ENCODE assay signal across 36 cellular contexts in genomic region chr21:38883142-38883541, GRCh38.
"Had no signal": no experiment of that assay in that cellular context is flagged by ENCODE, and none has a peak within 500 bp of the region (broad histone marks: within the 10 kb centered on the region; RNA-seq: fewer than 3 reads in every experiment).

No MANE protein-coding gene starts in this region.

- ATAC-seq: activated CD8-positive, alpha-beta memory T cell treated with anti-CD3 and anti-CD28 coated beads, Interleukin-2, amount 10 ng/mL, durations not matched to agents 7 days and 5 days; activated CD8-positive, alpha-beta T cell treated with anti-CD3 and anti-CD28 coated beads, Interleukin-2, amount 10 ng/mL, durations not matched to agents 7 days and 5 days; activated naive CD8-positive, alpha-beta T cell treated with anti-CD3 and anti-CD28 coated beads, Interleukin-2, amount 50 U/mL, for 24 hours; T-cell had no signal

- H3K4me1 ChIP-seq: ascending aorta had no signal

- H3K4me3 Mint-ChIP-seq: activated B cell treated with CpG ODN at 0.5 μM for 24 hours; activated CD4-positive, alpha-beta memory T cell treated with anti-CD3 and anti-CD28 coated beads, Interleukin-2, amount 10 ng/mL, durations not matched to agents 7 days and 5 days; activated CD4-positive, alpha-beta T cell treated with anti-CD3 and anti-CD28 coated beads, Interleukin-2, amount 10 ng/mL, durations not matched to agents 24 days and 14 days; activated CD8-positive, alpha-beta memory T cell treated with anti-CD3 and anti-CD28 coated beads, Interleukin-2, amount 10 ng/mL, durations not matched to agents 7 days and 5 days; activated CD8-positive, alpha-beta T cell treated with anti-CD3 and anti-CD28 coated beads, Interleukin-2, amount 10 ng/mL, durations not matched to agents 7 days and 5 days; activated naive CD4-positive, alpha-beta T cell treated with anti-CD3 and anti-CD28 coated beads, Interleukin-2, amount 10 ng/mL, durations not matched to agents 7 days and 5 days; activated naive CD4-positive, alpha-beta T cell treated with anti-CD3 and anti-CD28 coated beads, Interleukin-2, amount 50 U/mL, for 24 hours; activated naive CD8-positive, alpha-beta T cell; activated naive CD8-positive, alpha-beta T cell treated with anti-CD3 and anti-CD28 coated beads, Interleukin-2, amount 10 ng/mL, durations not matched to agents 7 days and 5 days; activated naive CD8-positive, alpha-beta T cell treated with anti-CD3 and anti-CD28 coated beads, Interleukin-2, amount 50 U/mL, for 24 hours; activated T-cell treated with anti-CD3 and anti-CD28 coated beads, Interleukin-2, amount 50 U/mL, for 24 hours; brain; central memory CD8-positive, alpha-beta T cell; T-cell; T-helper 2 cell treated with Interferon-gamma antibody and Interleukin-4, amounts not matched to agents 5 μg/mL and 100 μg/mL, for 36 hours had no signal

- H3K4me1 Mint-ChIP-seq: activated B cell treated with CpG ODN at 0.5 μM for 24 hours; activated CD4-positive, alpha-beta memory T cell treated with anti-CD3 and anti-CD28 coated beads, Interleukin-2, amount 10 ng/mL, durations not matched to agents 7 days and 5 days; activated CD4-positive, alpha-beta T cell treated with anti-CD3 and anti-CD28 coated beads, Interleukin-2, amount 10 ng/mL, durations not matched to agents 24 days and 14 days; activated CD8-positive, alpha-beta memory T cell treated with anti-CD3 and anti-CD28 coated beads, Interleukin-2, amount 10 ng/mL, durations not matched to agents 7 days and 5 days; activated naive CD4-positive, alpha-beta T cell treated with anti-CD3 and anti-CD28 coated beads, Interleukin-2, amount 10 ng/mL, durations not matched to agents 7 days and 5 days; activated naive CD4-positive, alpha-beta T cell treated with anti-CD3 and anti-CD28 coated beads, Interleukin-2, amount 50 U/mL, for 24 hours; activated naive CD8-positive, alpha-beta T cell treated with anti-CD3 and anti-CD28 coated beads, Interleukin-2, amount 10 ng/mL, durations not matched to agents 7 days and 5 days; activated naive CD8-positive, alpha-beta T cell treated with anti-CD3 and anti-CD28 coated beads, Interleukin-2, amount 50 U/mL, for 24 hours; brain; central memory CD8-positive, alpha-beta T cell; T-cell had no signal

- H3K36me3 ChIP-seq: ascending aorta, cardiac muscle cell, WERI-Rb-1 had no signal

- DNase-seq: activated B cell treated with CpG ODN at 0.5 μM for 24 hours; activated CD4-positive, alpha-beta memory T cell treated with anti-CD3 and anti-CD28 coated beads, Interleukin-2, amount 10 ng/mL, durations not matched to agents 7 days and 5 days; activated CD4-positive, alpha-beta T cell treated with anti-CD3 and anti-CD28 coated beads for 4 hours; activated CD4-positive, alpha-beta T cell treated with anti-CD3 and anti-CD28 coated beads, Interleukin-2, amount 10 ng/mL, durations not matched to agents 24 days and 14 days; activated CD4-positive, alpha-beta T cell treated with anti-CD3 and anti-CD28 coated beads, Interleukin-2, amount 50 U/mL, for 48 hours; activated CD4-positive, CD25-positive, alpha-beta regulatory T cell treated with anti-CD3 and anti-CD28 coated beads, Interleukin-2, amount 50 U/mL, for 72 hours; activated CD8-positive, alpha-beta memory T cell treated with anti-CD3 and anti-CD28 coated beads for 24 hours; activated CD8-positive, alpha-beta memory T cell treated with anti-CD3 and anti-CD28 coated beads, Interleukin-2, amount 10 ng/mL, durations not matched to agents 7 days and 5 days; activated CD8-positive, alpha-beta memory T cell treated with anti-CD3 and anti-CD28 coated beads, Interleukin-2, amount 50 U/mL, for 48 hours; activated CD8-positive, alpha-beta T cell treated with anti-CD3 and anti-CD28 coated beads, Interleukin-2, amount 10 ng/mL, durations not matched to agents 7 days and 5 days; activated effector memory CD4-positive, alpha-beta T cell treated with Interleukin-2 at 50 U/mL for 16 hours; activated gamma-delta T cell; activated naive CD4-positive, alpha-beta T cell treated with anti-CD3 and anti-CD28 coated beads, Interleukin-2, amount 10 ng/mL, durations not matched to agents 7 days and 5 days; activated naive CD4-positive, alpha-beta T cell treated with Interleukin-2 at 50 U/mL for 16 hours; activated naive CD8-positive, alpha-beta T cell treated with anti-CD3 and anti-CD28 coated beads, Interleukin-2, amount 10 ng/mL, durations not matched to agents 7 days and 5 days; activated naive CD8-positive, alpha-beta T cell treated with anti-CD3 and anti-CD28 coated beads, Interleukin-2, amount 50 U/mL, for 24 hours; activated T-cell treated with anti-CD3 and anti-CD28 coated beads, Interleukin-2, amount 50 U/mL, for 24 hours; activated T-cell treated with anti-CD3 and anti-CD28 coated beads, Interleukin-2, amount 50 U/mL, for 48 hours; amygdala; anterior cingulate cortex; caudate nucleus; cerebellar nuclear complex; T-cell; T-helper 2 cell; T-helper 9 cell; WERI-Rb-1 had no signal

- H3K4me3 ChIP-seq: ascending aorta, cardiac muscle cell had no signal

- H3K27me3 Mint-ChIP-seq: activated B cell treated with CpG ODN at 0.5 μM for 24 hours had no signal

- FAIRE-seq: bronchial epithelial cell, TTC549 had no signal

- H3K27ac ChIP-seq: ascending aorta, cardiac muscle cell, WERI-Rb-1 had no signal

- H3K27me3 ChIP-seq: ascending aorta, cardiac muscle cell had no signal

- H3K36me3 Mint-ChIP-seq: activated CD8-positive, alpha-beta memory T cell treated with anti-CD3 and anti-CD28 coated beads, Interleukin-2, amount 10 ng/mL, durations not matched to agents 7 days and 5 days; activated naive CD4-positive, alpha-beta T cell treated with anti-CD3 and anti-CD28 coated beads, Interleukin-2, amount 10 ng/mL, durations not matched to agents 7 days and 5 days; activated naive CD8-positive, alpha-beta T cell; activated naive CD8-positive, alpha-beta T cell treated with anti-CD3 and anti-CD28 coated beads, Interleukin-2, amount 10 ng/mL, durations not matched to agents 7 days and 5 days; brain; T-cell had no signal

- H3K27ac Mint-ChIP-seq: activated B cell treated with CpG ODN at 0.5 μM for 24 hours; activated CD4-positive, alpha-beta memory T cell treated with anti-CD3 and anti-CD28 coated beads, Interleukin-2, amount 10 ng/mL, durations not matched to agents 7 days and 5 days; activated CD4-positive, alpha-beta T cell treated with anti-CD3 and anti-CD28 coated beads, Interleukin-2, amount 10 ng/mL, durations not matched to agents 24 days and 14 days; activated CD8-positive, alpha-beta memory T cell treated with anti-CD3 and anti-CD28 coated beads, Interleukin-2, amount 10 ng/mL, durations not matched to agents 7 days and 5 days; activated CD8-positive, alpha-beta T cell treated with anti-CD3 and anti-CD28 coated beads, Interleukin-2, amount 10 ng/mL, durations not matched to agents 7 days and 5 days; activated naive CD4-positive, alpha-beta T cell treated with anti-CD3 and anti-CD28 coated beads, Interleukin-2, amount 10 ng/mL, durations not matched to agents 7 days and 5 days; activated naive CD4-positive, alpha-beta T cell treated with anti-CD3 and anti-CD28 coated beads, Interleukin-2, amount 50 U/mL, for 24 hours; activated naive CD8-positive, alpha-beta T cell; activated naive CD8-positive, alpha-beta T cell treated with anti-CD3 and anti-CD28 coated beads, Interleukin-2, amount 10 ng/mL, durations not matched to agents 7 days and 5 days; activated naive CD8-positive, alpha-beta T cell treated with anti-CD3 and anti-CD28 coated beads, Interleukin-2, amount 50 U/mL, for 24 hours; activated T-cell treated with anti-CD3 and anti-CD28 coated beads, Interleukin-2, amount 50 U/mL, for 24 hours; activated T-helper 2 cell treated with anti-CD3 and anti-CD28 coated beads, Interferon-gamma antibody, Interleukin-2, Interleukin-4, amounts not matched to agents 10 μg/mL and 5 μg/mL and 100 μg/mL, durations not matched to agents 14 hours and 24 hours and 36 hours; brain; T-cell; T-helper 2 cell treated with Interferon-gamma antibody and Interleukin-4, amounts not matched to agents 5 μg/mL and 100 μg/mL, for 36 hours had no signal
